In the genomic region with DNA sequence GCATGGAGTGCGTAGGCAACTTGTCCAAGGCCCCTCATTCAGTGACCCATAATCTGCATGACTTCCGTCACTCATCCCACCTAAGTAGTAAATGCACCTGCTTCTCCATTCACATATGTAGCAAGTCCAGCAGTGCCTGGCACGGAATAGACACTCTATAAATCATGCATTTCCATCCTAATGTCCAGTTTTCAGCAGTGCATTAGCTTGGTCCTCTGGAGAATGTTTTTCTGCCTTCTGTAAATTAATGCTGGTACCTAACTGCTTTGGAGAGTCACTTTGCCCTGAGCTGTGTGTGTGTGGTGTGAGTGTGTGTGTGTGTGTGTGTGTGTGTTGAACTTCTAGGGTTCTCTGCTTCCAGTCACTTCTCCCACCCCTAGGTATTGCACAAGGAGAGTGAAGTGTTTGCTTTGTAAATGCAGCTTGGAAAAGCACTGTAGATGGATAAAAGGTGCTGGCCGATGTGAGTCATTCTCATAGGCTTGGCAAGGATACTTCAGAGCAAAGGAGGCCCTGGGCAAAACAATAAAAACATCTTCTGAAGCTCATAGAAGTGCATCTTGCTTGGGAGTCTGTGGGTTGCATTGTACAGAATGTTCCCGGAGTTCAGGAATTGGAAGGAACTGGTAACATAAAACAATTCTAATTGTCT, we compare ENCODE assay signal across 13 cellular contexts.
DNase-seq lines count a peak whose midpoint lies in the region; ATAC-seq and TF ChIP-seq lines count a peak whose summit lies in the region.
"Had no signal": no experiment of that assay in that cellular context is flagged by ENCODE, and none has a peak within 500 bp of the region (broad histone marks: within the 10 kb centered on the region; RNA-seq: fewer than 3 reads in every experiment).

No MANE protein-coding gene starts in this region.

- H3K4me1 ChIP-seq in foreskin keratinocyte (no peaks in the 10 kb centered on the region), stomach (peaks cover 23 to 45% (median 37%) of the 10 kb centered on the region in 4 donors), ascending aorta (no peaks in the 10 kb centered on the region)

- H3K27ac ChIP-seq in foreskin keratinocyte (no peak overlapping the region), stomach (peak overlapping the region; percentile 16 to 84 (median 72)), ascending aorta (no peak overlapping the region)

- WGBS in stomach, 5 donors: 30 to 41% (median 34%) methylated on average over 5 of the region's 5 CpGs

- H3K36me3 ChIP-seq in stomach (no peaks in the 10 kb centered on the region), ascending aorta (no peaks in the 10 kb centered on the region)

- no peak for TF ChIP-seq POLR2A in stomach (IDR thresholded peaks at IDR 0.05)

- no peak for TF ChIP-seq CTCF in foreskin keratinocyte (conservative IDR thresholded peaks at IDR 0.05)
- TF ChIP-seq CTCF in stomach (IDR thresholded peaks at IDR 0.05): no peak
- no peak for TF ChIP-seq CTCF in ascending aorta (IDR thresholded peaks at IDR 0.05)

- no peaks in the 10 kb centered on the region for H3K27me3 ChIP-seq in foreskin keratinocyte
- no peaks in the 10 kb centered on the region for H3K27me3 ChIP-seq in stomach
- no peaks in the 10 kb centered on the region for H3K27me3 ChIP-seq in ascending aorta

- peak; percentile 74 for DNase-seq in HCEC 1CT
- DNase-seq in SK-MEL-5 (ENCODE audit: low read depth, low spot score): peak; percentile 42
- peak; percentile 82 to 88 for DNase-seq in foreskin keratinocyte
- peak; percentile 58 for DNase-seq in stomach
- no peak for DNase-seq in NK-92 treated with Interleukin-12 subunit alpha and Interleukin-12 subunit beta, amount 100 ng/mL, for 24 hours (lab: John Stamatoyannopoulos, UW)
- no peak for DNase-seq in ascending aorta (ENCODE audit: low spot score in 2 of 2)
- DNase-seq in activated T-cell treated with anti-CD3 and anti-CD28 coated beads, Interleukin-2, amount 50 U/mL, for 48 hours: no peak
- DNase-seq: activated naive CD4-positive, alpha-beta T cell treated with Interleukin-2 at 50 U/mL for 16 hours; H9; KG1; T-helper 2 cell had no signal

- no peak overlapping the region for H3K4me3 ChIP-seq in stomach
- no peak overlapping the region for H3K4me3 ChIP-seq in ascending aorta
- H3K4me3 ChIP-seq: skin epidermis had no signal

- no peak for TF ChIP-seq EP300 in stomach (IDR thresholded peaks at IDR 0.05)

- ATAC-seq in foreskin keratinocyte (peak; percentile 80), HG02678 (IDR thresholded peaks at IDR 0.05; ENCODE audit: unreplicated experiment) (no peak)

- in situ Hi-C loops in SK-MEL-5 (cut with HindIII; ENCODE audit: low pct_unique_long_range_greater_than_20kb, low sequenced_read_pairs): no loop called here

- H3K9me3 ChIP-seq in stomach (no peaks in the 10 kb centered on the region), ascending aorta (no peaks in the 10 kb centered on the region)

- intact Hi-C loops in stomach (cut with DNase I; ENCODE audit: low total_unique reads): no loop called here
- intact Hi-C loops in ascending aorta (cut with DNase I): no loop called here

Comparison
In these comparisons a context has a peak if more than half of its experiments do, and no peak if none do; other contexts are left out.
1. DNase-seq: peak in HCEC 1CT (single experiment), SK-MEL-5 (single experiment), foreskin keratinocyte (2 of 2) and stomach (single experiment); none in NK-92 treated with Interleukin-12 subunit alpha and Interleukin-12 subunit beta, amount 100 ng/mL, for 24 hours (single experiment), ascending aorta (0 of 2) and activated T-cell treated with anti-CD3 and anti-CD28 coated beads, Interleukin-2, amount 50 U/mL, for 48 hours (0 of 2).
2. H3K27ac ChIP-seq: peak in stomach (5 of 5); none in foreskin keratinocyte (single experiment) and ascending aorta (0 of 2).